8 cellular contexts compared by ENCODE assay signal in the genomic region with DNA sequence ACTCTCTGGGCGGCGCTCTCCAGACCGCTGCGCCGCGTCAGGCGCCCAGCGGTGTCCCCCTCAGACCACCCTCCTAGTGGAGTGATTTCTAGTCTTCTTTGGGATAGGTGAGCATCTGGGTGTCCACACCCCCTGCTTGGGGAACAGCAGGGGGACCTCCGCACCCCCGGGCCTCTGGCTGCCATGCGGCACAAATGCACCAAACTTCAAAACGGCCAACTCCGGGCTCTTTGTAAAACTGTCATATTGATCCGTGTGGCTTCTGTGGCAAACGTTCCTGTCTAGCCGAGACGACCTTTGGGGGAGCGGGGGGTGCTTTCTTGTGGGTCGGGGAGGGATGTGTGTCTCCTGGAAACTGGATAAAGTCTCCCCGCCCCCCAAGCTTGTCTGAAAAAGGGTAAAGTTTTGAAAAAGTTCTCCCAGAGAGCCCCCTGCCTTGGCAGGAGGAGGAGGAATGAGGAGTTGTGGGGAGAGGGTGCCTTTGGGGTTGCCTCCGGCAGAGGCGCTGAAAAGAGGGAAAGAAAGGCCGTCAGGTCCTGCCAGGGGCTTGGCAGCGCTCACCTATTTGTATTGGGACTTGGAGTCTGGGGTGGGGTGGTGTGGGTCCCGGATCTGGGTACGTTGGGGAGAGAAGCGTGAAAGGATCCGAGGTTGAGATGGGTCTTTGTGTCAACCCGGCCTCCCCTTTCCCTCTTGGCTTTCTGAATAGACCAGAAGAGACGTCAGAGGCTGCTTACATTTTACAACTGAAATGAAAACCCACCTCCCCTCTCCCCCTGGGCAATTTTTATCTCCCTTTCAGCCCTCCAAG. TPM values are rescaled to one million over a fixed set of nuclear protein-coding genes. Genes with fewer than 3 reads are reported as not detected.
DNase-seq lines count a peak whose midpoint lies in the region; ATAC-seq and TF ChIP-seq lines count a peak whose summit lies in the region.

No MANE protein-coding gene starts in this region.

- no peaks in the 10 kb centered on the region for H3K36me3 ChIP-seq in ES-I3 (ENCODE audit: insufficient read depth, low read length)
- peaks cover 12% of the 10 kb centered on the region for H3K36me3 ChIP-seq in effector memory CD4-positive, alpha-beta T cell (ENCODE audit: control insufficient read depth, insufficient read depth, low read length)
- H3K36me3 ChIP-seq in muscle layer of duodenum (ENCODE audit: control insufficient read depth in 1 of 2, insufficient read depth in 2 of 2, low read length in 2 of 2), result peaks cover 0 to 8% of the 10 kb centered on the region in 2 donors
- H3K36me3 ChIP-seq in suprapubic skin, result peaks cover 12% of the 10 kb centered on the region

- H3K27me3 ChIP-seq in effector memory CD4-positive, alpha-beta T cell (replicated peaks; ENCODE audit: control insufficient read depth, insufficient read depth, low read length, poor library complexity, severe bottlenecking), result no peaks in the 10 kb centered on the region
- H3K27me3 ChIP-seq in muscle layer of duodenum (ENCODE audit: low read depth, low read length) (no peaks in the 10 kb centered on the region), suprapubic skin (no peaks in the 10 kb centered on the region)

- ATAC-seq in GM19455 (IDR thresholded peaks at IDR 0.05; ENCODE audit: unreplicated experiment), result no peak

- no peak for TF ChIP-seq POLR2A in suprapubic skin (IDR thresholded peaks at IDR 0.05)

- no peak for TF ChIP-seq EP300 in suprapubic skin (IDR thresholded peaks at IDR 0.05)

- H3K4me1 ChIP-seq in ES-I3 (ENCODE audit: insufficient read depth, low read length) (peaks cover 26% of the 10 kb centered on the region), muscle layer of duodenum (ENCODE audit: control insufficient read depth in 1 of 2, insufficient read depth in 2 of 2, low read length in 2 of 2) (peaks cover 43 to 69% of the 10 kb centered on the region in 2 donors), suprapubic skin (peaks cover 66% of the 10 kb centered on the region)
- H3K4me1 ChIP-seq in effector memory CD4-positive, alpha-beta T cell (ENCODE audit: control insufficient read depth, insufficient read depth, low read length, poor library complexity, severe bottlenecking), result peaks cover 20% of the 10 kb centered on the region

- H3K9ac ChIP-seq in ES-I3 (ENCODE audit: low read depth, low read length), result peak overlapping the region; percentile 44; the same call in 1 of the 2 replicates

- H3K9me3 ChIP-seq in ES-I3 (ENCODE audit: control insufficient read depth, insufficient read depth, low read length) (no peaks in the 10 kb centered on the region), muscle layer of duodenum (ENCODE audit: control insufficient read depth in 1 of 2, low read length in 2 of 2) (no peaks in the 10 kb centered on the region), suprapubic skin (no peaks in the 10 kb centered on the region)
- H3K9me3 ChIP-seq in effector memory CD4-positive, alpha-beta T cell (ENCODE audit: control insufficient read depth, low read length), result no peaks in the 10 kb centered on the region

- WGBS in suprapubic skin, result under 1% methylated on average over 27 of the region's 30 CpGs

- TF ChIP-seq CTCF in suprapubic skin (IDR thresholded peaks at IDR 0.05), result no peak

- peak overlapping the region; percentile 87 for H3K27ac ChIP-seq in effector memory CD4-positive, alpha-beta T cell (ENCODE audit: insufficient read depth, low read length, poor library complexity, severe bottlenecking)
- H3K27ac ChIP-seq in muscle layer of duodenum (ENCODE audit: low read length), result peak overlapping the region; percentile 94
- H3K27ac ChIP-seq in suprapubic skin, result peak overlapping the region; percentile 91

- DNase-seq in MV-4-11 (lab: John Stamatoyannopoulos, UW) (peak; percentile 28), suprapubic skin (ENCODE audit: low spot score in 2 of 2) (peak in 1 of 2 donors; percentile 79), H4 (ENCODE audit: low spot score) (no peak)
- DNase-seq in activated CD4-positive, alpha-beta T cell treated with anti-CD3 and anti-CD28 coated beads, Interleukin-2, amount 50 U/mL, for 4 hours, result peak; percentile 46 to 55
- DNase-seq in effector memory CD4-positive, alpha-beta T cell, result peak; percentile 61 to 71 (median 66)

- peak overlapping the region; percentile 79 for H3K4me3 ChIP-seq in effector memory CD4-positive, alpha-beta T cell (ENCODE audit: insufficient read depth, low read depth, low read length, poor library complexity, severe bottlenecking)
- H3K4me3 ChIP-seq in muscle layer of duodenum (ENCODE audit: low read depth in 1 of 2, low read length in 2 of 2), result peak overlapping the region; percentile 75 to 90
- H3K4me3 ChIP-seq in suprapubic skin, result peak overlapping the region; percentile 92

RNA-seq across cellular contexts. Expression of a gene that starts 2.2 kb away (rescaled TPM):
- 10 to 100 TPM; 42.1 to 76.0 (median 67.7) TPM for total RNA-seq in suprapubic skin
- total RNA-seq in H4 (2014; rRNA removed; shearing (Covaris generic)), result 26.5 and 35.0 TPM in 2 replicates

RNA-seq across cellular contexts. Expression of a gene that starts 28.6 kb away (rescaled TPM):
- total RNA-seq in suprapubic skin, result 10 to 100 TPM in 1 of 4 donors, 1 to 10 TPM in 3; 7.1 to 10.8 (median 9.8) TPM
- total RNA-seq in H4 (2014; rRNA removed; shearing (Covaris generic)), result 4.0 and 7.5 TPM in 2 replicates

RNA-seq across cellular contexts. Expression of a gene that starts 29.1 kb away (rescaled TPM):
- total RNA-seq in suprapubic skin, result 10 to 100 TPM; 46.2 to 90.6 (median 47.6) TPM
- 70.3 and 104 TPM in 2 replicates for total RNA-seq in H4 (2014; rRNA removed; shearing (Covaris generic))

RNA-seq across cellular contexts. Expression of a gene that starts 29.7 kb away (rescaled TPM):
- 10 to 100 TPM; 51.1 to 66.3 (median 57.3) TPM for total RNA-seq in suprapubic skin
- 1.1 and 3.6 TPM in 2 replicates for total RNA-seq in H4 (2014; rRNA removed; shearing (Covaris generic))

RNA-seq across cellular contexts. Expression of a gene that starts 31.6 kb away (rescaled TPM):
- 1 to 10 TPM; 4.2 to 7.6 (median 5.1) TPM for total RNA-seq in suprapubic skin
- total RNA-seq in H4 (2014; rRNA removed; shearing (Covaris generic)), result not detected in 2 replicates
